In genomic region chr1:168082008-168082876, GRCh38 we compare ENCODE assay signal across 8 cellular contexts. TPM values are rescaled to one million over a fixed set of nuclear protein-coding genes. Genes with fewer than 3 reads are reported as not detected.
A peak's percentile ranks its signal among the peaks of the same experiment; 100 is the strongest.
DNase-seq lines count a peak whose midpoint lies in the region; ATAC-seq and TF ChIP-seq lines count a peak whose summit lies in the region.

No MANE protein-coding gene starts in this region.

- H3K4me2 ChIP-seq in OCI-LY7 (ENCODE audit: low read length) = no peak overlapping the region

- no peaks in the 10 kb centered on the region; the same call in 1 of the 2 replicates for H3K36me3 ChIP-seq in OCI-LY7 (ENCODE audit: insufficient read depth, low read length)

- TF ChIP-seq CTCF in OCI-LY7 (conservative IDR thresholded peaks at IDR 0.05; ENCODE audit: low read length) (peak; percentile 90), epithelial cell of proximal tubule (conservative IDR thresholded peaks at IDR 0.05; ENCODE audit: low read depth, low read length) (peak; percentile 90), natural killer cell (IDR thresholded peaks at IDR 0.05) (peak; percentile 76)

- POLR2A ChIA-PET in OCI-LY7 (lab: Charles Lee) = interaction anchor here (0.5 to 1.2 kb wide), 5 partner anchors 18 to 70 kb away, joined by 3 to 5 read pairs (median 4); no protein-coding TSS in a partner anchor

- H3K4me3 ChIP-seq in OCI-LY7 (ENCODE audit: low read depth, low read length, poor library complexity, severe bottlenecking) = no peak overlapping the region
- no peak overlapping the region for H3K4me3 ChIP-seq in epithelial cell of proximal tubule (ENCODE audit: low read depth, low read length)

- no peak overlapping the region for H3K27ac ChIP-seq in OCI-LY7 (ENCODE audit: low read depth, low read length, poor library complexity, severe bottlenecking)

- H3K9me3 ChIP-seq in OCI-LY7 (ENCODE audit: low read length) = no peaks in the 10 kb centered on the region

- CTCF ChIA-PET in OCI-LY7 (lab: Charles Lee; ENCODE audit: unreplicated experiment) = interaction anchor here (0.7 to 1.1 kb wide), 3 partner anchors 24 to 314 kb away, joined by 3 to 4 read pairs (median 3); no protein-coding TSS in a partner anchor

- peak; percentile 76 for ATAC-seq in GM21737 (IDR thresholded peaks at IDR 0.05; ENCODE audit: unreplicated experiment)
- ATAC-seq in natural killer cell = peak; percentile 80 to 91 (median 88)

- no peaks in the 10 kb centered on the region for H3K27me3 Mint-ChIP-seq in natural killer cell (ENCODE audit: low read depth in 2 of 2)

- no peaks in the 10 kb centered on the region for H3K9me2 ChIP-seq in OCI-LY7 (ENCODE audit: insufficient read depth, low read length)

- intact Hi-C loops in OCI-LY7 (cut with micrococcal nuclease; ENCODE audit: unreplicated experiment) = loop anchor here (5.0 to 10.0 kb wide), 3 partner anchors 180 to 365 kb away; no protein-coding TSS in a partner anchor
- intact Hi-C loops in natural killer cell (cut with micrococcal nuclease) = no loop called here

- no peaks in the 10 kb centered on the region for H3K4me1 ChIP-seq in OCI-LY7 (ENCODE audit: insufficient read depth, low read length, poor library complexity, severe bottlenecking)

- H3K4me3 Mint-ChIP-seq in natural killer cell = no peak overlapping the region

- no peaks in the 10 kb centered on the region for H3K9me3 Mint-ChIP-seq in natural killer cell

- H3K27ac Mint-ChIP-seq in natural killer cell = no peak overlapping the region

- H3K79me2 ChIP-seq in OCI-LY7 (ENCODE audit: insufficient read depth, low read depth, low read length) = no peaks in the 10 kb centered on the region

- H4K20me1 ChIP-seq in OCI-LY7 (ENCODE audit: insufficient read depth, low read length) = no peaks in the 10 kb centered on the region

- no peak overlapping the region for H2AFZ ChIP-seq in OCI-LY7 (ENCODE audit: low read length)

- no peaks in the 10 kb centered on the region for H3K36me3 Mint-ChIP-seq in natural killer cell

- in situ Hi-C loops in KBM-7 (cut with MboI; ENCODE audit: low pct_unique_long_range_greater_than_20kb, low sequenced_read_pairs) = no loop called here

- H3K4me1 Mint-ChIP-seq in natural killer cell = no peaks in the 10 kb centered on the region

- DNase-seq in Daoy (ENCODE audit: low read depth) = peak; percentile 73
- DNase-seq in KBM-7 = peak; percentile 80
- DNase-seq in OCI-LY7 (ENCODE audit: low spot score) = peak; percentile 78
- peak; percentile 79 for DNase-seq in activated CD8-positive, alpha-beta memory T cell treated with anti-CD3 and anti-CD28 coated beads, Interleukin-2, amount 50 U/mL, for 48 hours
- no peak for DNase-seq in epithelial cell of proximal tubule (ENCODE audit: low read depth)
- peak; percentile 34 for DNase-seq in natural killer cell
- DNase-seq in stimulated activated naive CD4-positive, alpha-beta T cell (lab: John Stamatoyannopoulos, UW) = peak in 5 of 6 experiments; percentile 1 to 62 (median 32)

- no TSS peak for BruUV-seq in OCI-LY7 (replicated peaks; lab: Mats Ljungman, UMichigan)

RNA-seq across cellular contexts. Expression of gene GPR161, which starts 54.5 kb away (rescaled TPM):
- 8.8 and 8.9 TPM in 2 replicates for total RNA-seq in Daoy (2014; rRNA removed; shearing (Covaris generic))
- not detected in 2 replicates for total RNA-seq in OCI-LY7 (2014; rRNA removed; shearing (Covaris generic))
- 0.15 TPM in 1 of 2 replicates, not detected in the other for total RNA-seq in OCI-LY7 (2022)
- 9.6 and 11.4 TPM in 2 replicates for total RNA-seq in epithelial cell of proximal tubule
- total RNA-seq in natural killer cell = not detected
